ENCODE assay signal across 11 cellular contexts in the genomic region with DNA sequence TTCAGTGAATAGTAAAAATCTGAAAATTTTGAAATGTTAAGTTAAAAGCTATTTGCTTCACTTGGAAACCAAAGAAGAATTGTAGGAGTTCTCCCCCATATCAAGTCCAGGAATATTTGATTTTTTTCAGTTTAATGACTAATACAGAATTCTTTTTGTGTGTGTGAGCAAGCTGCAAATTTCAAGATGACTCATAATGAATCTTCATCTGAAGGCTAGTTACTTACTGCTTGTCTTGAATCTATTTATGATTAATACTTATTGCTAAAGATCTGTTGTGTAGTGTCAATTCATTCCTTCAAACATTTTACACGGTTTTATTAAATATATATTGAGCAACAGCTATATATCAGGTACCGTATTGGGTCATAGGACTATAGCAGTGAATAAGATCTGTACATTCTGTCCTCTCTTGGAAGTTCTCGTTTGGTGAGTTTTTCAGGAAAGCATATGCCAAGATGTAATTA. TPM values are rescaled to one million over a fixed set of nuclear protein-coding genes. Genes with fewer than 3 reads are reported as not detected.
A peak's percentile ranks its signal among the peaks of the same experiment; 100 is the strongest.
DNase-seq lines count a peak whose midpoint lies in the region; ATAC-seq and TF ChIP-seq lines count a peak whose summit lies in the region.
"Had no signal": no experiment of that assay in that cellular context is flagged by ENCODE, and none has a peak within 500 bp of the region (broad histone marks: within the 10 kb centered on the region; RNA-seq: fewer than 3 reads in every experiment).

No MANE protein-coding gene starts in this region.

- no peaks in the 10 kb centered on the region for H3K79me2 ChIP-seq in osteoblast (ENCODE audit: insufficient read depth, low read length)

- H3K4me1 ChIP-seq in osteoblast (ENCODE audit: insufficient read depth, low read length) = peaks cover 20% of the 10 kb centered on the region

- H3K9me3 Mint-ChIP-seq in activated CD4-positive, alpha-beta T cell treated with anti-CD3 and anti-CD28 coated beads, Interleukin-2, amount 10 ng/mL, durations not matched to agents 24 days and 14 days = no peaks in the 10 kb centered on the region

- no peaks in the 10 kb centered on the region for H3K36me3 Mint-ChIP-seq in activated CD4-positive, alpha-beta T cell treated with anti-CD3 and anti-CD28 coated beads, Interleukin-2, amount 10 ng/mL, durations not matched to agents 24 days and 14 days (ENCODE audit: low read depth)

- POLR2A ChIA-PET in GM10248 (lab: Yijun Ruan, JAX) = no interaction called here

- CTCF ChIA-PET in GM10248 (lab: Yijun Ruan, JAX) = no interaction called here

- DNase-seq in HS-5 (ENCODE audit: low read depth) = peak; percentile 79
- peak; percentile 73 for DNase-seq in choroid plexus epithelial cell (ENCODE audit: low read depth)
- no peak for DNase-seq in osteoblast (ENCODE audit: insufficient read length, low spot score, missing footprints)
- DNase-seq in NCI-H82 (lab: John Stamatoyannopoulos, UW) = no peak
- DNase-seq in NCI-H187 (lab: John Stamatoyannopoulos, UW) = no peak
- no peak for DNase-seq in activated CD4-positive, alpha-beta T cell treated with anti-CD3 and anti-CD28 coated beads, Interleukin-2, amount 10 ng/mL, durations not matched to agents 24 days and 14 days
- DNase-seq in GM10248 (ENCODE audit: extremely low spot score) = no peak
- DNase-seq: NCI-H1436 treated with DMSO at 0.1 percent for 48 hours; SHP77 treated with DMSO at 0.1 percent for 48 hours; stimulated activated CD4-positive, alpha-beta T cell treated with anti-CD3 and anti-CD28 coated beads, Interleukin-15, amount 100 ng/mL, for 24 hours had no signal

- H3K27me3 ChIP-seq in osteoblast (ENCODE audit: insufficient read depth, low read length) = no peaks in the 10 kb centered on the region

- peaks cover 13% of the 10 kb centered on the region for H3K27me3 Mint-ChIP-seq in activated CD4-positive, alpha-beta T cell treated with anti-CD3 and anti-CD28 coated beads, Interleukin-2, amount 10 ng/mL, durations not matched to agents 24 days and 14 days

- H3K27ac Mint-ChIP-seq in activated CD4-positive, alpha-beta T cell treated with anti-CD3 and anti-CD28 coated beads, Interleukin-2, amount 10 ng/mL, durations not matched to agents 24 days and 14 days = no peak overlapping the region

- no peaks in the 10 kb centered on the region for H4K20me1 ChIP-seq in osteoblast (ENCODE audit: insufficient read depth, low read length)

- H3K4me3 ChIP-seq in choroid plexus epithelial cell (ENCODE audit: low read depth, low read length) (no peak overlapping the region), osteoblast (ENCODE audit: insufficient read depth, low read length) (no peak overlapping the region)

- peak overlapping the region; percentile 33 for H3K4me2 ChIP-seq in osteoblast (ENCODE audit: insufficient read depth, low read length)

- intact Hi-C loops in activated CD4-positive, alpha-beta T cell treated with anti-CD3 and anti-CD28 coated beads, Interleukin-2, amount 10 ng/mL, durations not matched to agents 24 days and 14 days (cut with micrococcal nuclease) = no loop called here

- no peaks in the 10 kb centered on the region for H3K36me3 ChIP-seq in osteoblast (ENCODE audit: insufficient read depth, low read length)

- H3K4me3 Mint-ChIP-seq in activated CD4-positive, alpha-beta T cell treated with anti-CD3 and anti-CD28 coated beads, Interleukin-2, amount 10 ng/mL, durations not matched to agents 24 days and 14 days = no peak overlapping the region

- peak; percentile 78 for ATAC-seq in GM18511 (IDR thresholded peaks at IDR 0.05; ENCODE audit: unreplicated experiment)

- no peak overlapping the region for H2AFZ ChIP-seq in osteoblast (ENCODE audit: low read length)

- no peaks in the 10 kb centered on the region for H3K4me1 Mint-ChIP-seq in activated CD4-positive, alpha-beta T cell treated with anti-CD3 and anti-CD28 coated beads, Interleukin-2, amount 10 ng/mL, durations not matched to agents 24 days and 14 days

- TF ChIP-seq CTCF in choroid plexus epithelial cell (conservative IDR thresholded peaks at IDR 0.05; ENCODE audit: low read depth, low read length) = no peak
- no peak for TF ChIP-seq CTCF in osteoblast (IDR thresholded peaks at IDR 0.05; ENCODE audit: extremely low read depth, low read depth, low read length)
- TF ChIP-seq CTCF in GM10248 (IDR thresholded peaks at IDR 0.05; ENCODE audit: control extremely low read depth, extremely low read depth, low read depth, missing control alignments) = no peak

- peak overlapping the region; percentile 53 for H3K27ac ChIP-seq in osteoblast (ENCODE audit: low read depth, low read length)

- no peaks in the 10 kb centered on the region for H3K9me3 ChIP-seq in osteoblast (ENCODE audit: low read depth, low read length)

RNA-seq across cellular contexts. Expression of gene CAVIN2, which starts 47.8 kb away (rescaled TPM):
- total RNA-seq in osteoblast = 1.2 and 1.8 TPM in 2 replicates
- not detected in 2 replicates for total RNA-seq in activated CD4-positive, alpha-beta T cell treated with anti-CD3 and anti-CD28 coated beads, Interleukin-2, amount 10 ng/mL, durations not matched to agents 24 days and 14 days

Comparison
In these comparisons a context has a peak if more than half of its experiments do, and no peak if none do; other contexts are left out.
1. DNase-seq: peak in HS-5 (single experiment) and choroid plexus epithelial cell (single experiment); none in osteoblast (single experiment), NCI-H82 (single experiment), NCI-H187 (0 of 2), activated CD4-positive, alpha-beta T cell treated with anti-CD3 and anti-CD28 coated beads, Interleukin-2, amount 10 ng/mL, durations not matched to agents 24 days and 14 days (single experiment) and GM10248 (single experiment).